In genomic region chr4:15729910-15730533, GRCh38 we compare ENCODE assay signal across 8 cellular contexts. TPM values are rescaled to one million over a fixed set of nuclear protein-coding genes. Genes with fewer than 3 reads are reported as not detected.
DNase-seq lines count a peak whose midpoint lies in the region; ATAC-seq, FAIRE-seq and TF ChIP-seq lines count a peak whose summit lies in the region.

No MANE protein-coding gene starts in this region.

- no TSS peak for BruUV-seq in PC-3 (replicated peaks; lab: Mats Ljungman, UMichigan)

- DNase-seq in CD8-positive, alpha-beta T cell: peak in 4 of 7 experiments; percentile 10 to 34 (median 16)
- DNase-seq in GM12892 (ENCODE audit: insufficient read length) (peak; percentile 13), PC-3 (peak; percentile 63), left lung (no peak), upper lobe of right lung (no peak), SHP77 (lab: John Stamatoyannopoulos, UW) (no peak)
- peak in 1 of 2 donors; percentile 19 for DNase-seq in central memory CD8-positive, alpha-beta T cell (ENCODE audit: low spot score in 2 of 2)

- no peak overlapping the region for H3K4me3 ChIP-seq in CD8-positive, alpha-beta T cell (ENCODE audit: low read depth, low read length)
- H3K4me3 ChIP-seq in PC-3 (ENCODE audit: low read length): no peak overlapping the region
- no peak overlapping the region for H3K4me3 ChIP-seq in left lung
- no peak overlapping the region for H3K4me3 ChIP-seq in upper lobe of right lung

- no peak for TF ChIP-seq POLR2A in GM12892 (IDR thresholded peaks at IDR 0.05; ENCODE audit: low read depth, low read length)

- no peak overlapping the region for H3K27ac Mint-ChIP-seq in CD8-positive, alpha-beta T cell
- H3K27ac Mint-ChIP-seq in central memory CD8-positive, alpha-beta T cell (ENCODE audit: low read depth): no peak overlapping the region

- peaks cover 20% of the 10 kb centered on the region for H3K4me1 Mint-ChIP-seq in CD8-positive, alpha-beta T cell (ENCODE audit: low read depth)
- H3K4me1 Mint-ChIP-seq in central memory CD8-positive, alpha-beta T cell: no peaks in the 10 kb centered on the region

- no peaks in the 10 kb centered on the region for H4K20me1 ChIP-seq in PC-3 (ENCODE audit: low read length)

- H3K27me3 ChIP-seq in CD8-positive, alpha-beta T cell (ENCODE audit: insufficient read depth, low read length): no peaks in the 10 kb centered on the region
- no peaks in the 10 kb centered on the region for H3K27me3 ChIP-seq in PC-3 (ENCODE audit: low read length)
- H3K27me3 ChIP-seq in left lung: no peaks in the 10 kb centered on the region
- H3K27me3 ChIP-seq in upper lobe of right lung: no peaks in the 10 kb centered on the region

- peak; percentile 70 for ATAC-seq in CD8-positive, alpha-beta T cell
- ATAC-seq in HG03439 (IDR thresholded peaks at IDR 0.05; ENCODE audit: unreplicated experiment) (peak; percentile 65), PC-3 (peak; percentile 62), left lung (peak; percentile 94), upper lobe of right lung (peak; percentile 89)
- peak; percentile 46 for ATAC-seq in central memory CD8-positive, alpha-beta T cell (replicated peaks; ENCODE audit: extremely low read depth, poor library complexity, severe bottlenecking)

- intact Hi-C loops in CD8-positive, alpha-beta T cell (cut with DNase I, micrococcal nuclease): loop anchor here (1.0 to 2.0 kb wide), 9 partner anchors 26 to 271 kb away; partner anchors contain the start of gene CD38 (in 1 of the 2)
- intact Hi-C loops in PC-3 (cut with micrococcal nuclease) (loop anchor here (5.0 kb wide), 1 partner anchor 77 kb away; no protein-coding TSS in a partner anchor), left lung (cut with DNase I) (no loop called here), upper lobe of right lung (cut with DNase I) (no loop called here)

- H3F3A ChIP-seq in PC-3 (ENCODE audit: low read length, unreplicated experiment): no peaks in the 10 kb centered on the region

- H3K4me2 ChIP-seq in PC-3 (ENCODE audit: low read length): no peak overlapping the region

- H3K9ac ChIP-seq in PC-3 (ENCODE audit: low read length): no peak overlapping the region

- TF ChIP-seq CTCF in CD8-positive, alpha-beta T cell (IDR thresholded peaks at IDR 0.05): peak; percentile 100
- TF ChIP-seq CTCF in PC-3 (conservative IDR thresholded peaks at IDR 0.05; ENCODE audit: low read depth, low read length) (peak; percentile 68), left lung (IDR thresholded peaks at IDR 0.05) (peak; percentile 83 to 89), upper lobe of right lung (IDR thresholded peaks at IDR 0.05) (peak; percentile 90)

- H3K4me1 ChIP-seq in CD8-positive, alpha-beta T cell (ENCODE audit: insufficient read depth, low read length): no peaks in the 10 kb centered on the region
- H3K4me1 ChIP-seq in PC-3 (ENCODE audit: insufficient read depth, low read length) (no peaks in the 10 kb centered on the region), left lung (no peaks in the 10 kb centered on the region), upper lobe of right lung (no peaks in the 10 kb centered on the region)

- no peak overlapping the region for H3K4me3 Mint-ChIP-seq in CD8-positive, alpha-beta T cell
- H3K4me3 Mint-ChIP-seq in central memory CD8-positive, alpha-beta T cell: no peak overlapping the region

- H3K36me3 ChIP-seq in CD8-positive, alpha-beta T cell (ENCODE audit: insufficient read depth, low read length): no peaks in the 10 kb centered on the region
- H3K36me3 ChIP-seq in PC-3 (ENCODE audit: low read depth, low read length) (no peaks in the 10 kb centered on the region), left lung (peaks cover 0 to 27% of the 10 kb centered on the region in 2 donors), upper lobe of right lung (no peaks in the 10 kb centered on the region)

- peak; percentile 80 for FAIRE-seq in GM12892 (lab: Jason Lieb, UNC)

- H2AFZ ChIP-seq in PC-3 (ENCODE audit: low read length): no peak overlapping the region

- CTCF ChIA-PET in CD8-positive, alpha-beta T cell (lab: Charles Lee): interaction anchor here (1.0 to 3.5 kb wide), 10 partner anchors 10 to 265 kb away, joined by 3 to 31 read pairs (median 4); no protein-coding TSS in a partner anchor
- CTCF ChIA-PET in PC-3 (lab: Charles Lee): no interaction called here

- H3K9me3 Mint-ChIP-seq in CD8-positive, alpha-beta T cell: no peaks in the 10 kb centered on the region
- H3K9me3 Mint-ChIP-seq in central memory CD8-positive, alpha-beta T cell: no peaks in the 10 kb centered on the region

- H3K79me2 ChIP-seq in PC-3 (ENCODE audit: low read length): no peaks in the 10 kb centered on the region

- no peaks in the 10 kb centered on the region for H3K9me3 ChIP-seq in CD8-positive, alpha-beta T cell (ENCODE audit: low read length)
- H3K9me3 ChIP-seq in PC-3 (ENCODE audit: low read length) (no peaks in the 10 kb centered on the region), left lung (no peaks in the 10 kb centered on the region), upper lobe of right lung (no peaks in the 10 kb centered on the region)

- no peaks in the 10 kb centered on the region for H3K36me3 Mint-ChIP-seq in CD8-positive, alpha-beta T cell
- peaks cover 2% of the 10 kb centered on the region for H3K36me3 Mint-ChIP-seq in central memory CD8-positive, alpha-beta T cell (ENCODE audit: insufficient read depth)

- H3K27me3 Mint-ChIP-seq in CD8-positive, alpha-beta T cell (ENCODE audit: low read depth): peaks cover 2% of the 10 kb centered on the region
- H3K27me3 Mint-ChIP-seq in central memory CD8-positive, alpha-beta T cell: peaks cover 4% of the 10 kb centered on the region

- no peak overlapping the region for H3K27ac ChIP-seq in CD8-positive, alpha-beta T cell (ENCODE audit: low read depth, low read length)
- H3K27ac ChIP-seq in PC-3 (ENCODE audit: low read length) (no peak overlapping the region), left lung (no peak overlapping the region), upper lobe of right lung (no peak overlapping the region)

- H3K9me2 ChIP-seq in PC-3 (replicated peaks; ENCODE audit: low read length): no peaks in the 10 kb centered on the region

- POLR2A ChIA-PET in CD8-positive, alpha-beta T cell (lab: Charles Lee): no interaction called here
- POLR2A ChIA-PET in PC-3 (lab: Charles Lee; ENCODE audit: unreplicated experiment): interaction anchor here (0.7 kb wide), 1 partner anchor 72 kb away, joined by 5 read pairs; no protein-coding TSS in a partner anchor

RNA-seq across cellular contexts. Expression of gene BST1, which starts 27.2 kb away (rescaled TPM):
- total RNA-seq in CD8-positive, alpha-beta T cell: under 1 TPM; 0.43 to 0.47 TPM
- not detected for polyA plus RNA-seq in GM12892 (2012; ENCODE audit: missing spikeins)
- total RNA-seq in PC-3 (2014; rRNA removed) (0.69 and 0.86 TPM in 2 replicates), left lung (10 to 100 TPM in 1 of 2 donors, 1 to 10 TPM in 1; 9.0 to 20.8 TPM), upper lobe of right lung (11.0 TPM)

RNA-seq across cellular contexts. Expression of gene CD38, which starts 48.1 kb away (rescaled TPM):
- total RNA-seq in CD8-positive, alpha-beta T cell: 1 to 10 TPM; 3.5 to 6.2 TPM
- polyA plus RNA-seq in GM12892 (2012; ENCODE audit: missing spikeins): 9.4 TPM
- total RNA-seq in PC-3 (2014; rRNA removed): not detected in 2 replicates
- total RNA-seq in left lung: 10 to 100 TPM; 21.0 to 38.4 TPM
- 2.4 TPM for total RNA-seq in upper lobe of right lung

RNA-seq across cellular contexts. Expression of gene FAM200B, which starts 48.4 kb away (rescaled TPM):
- 10 to 100 TPM; 14.8 to 17.1 TPM for total RNA-seq in CD8-positive, alpha-beta T cell
- polyA plus RNA-seq in GM12892 (2012; ENCODE audit: missing spikeins): 16.8 TPM
- total RNA-seq in PC-3 (2014; rRNA removed): 20.1 and 20.7 TPM in 2 replicates
- 10 to 100 TPM; 25.8 to 27.6 TPM for total RNA-seq in left lung
- total RNA-seq in upper lobe of right lung: 29.3 TPM

Comparison
In these comparisons a context has a peak if more than half of its experiments do, and no peak if none do; other contexts are left out.
1. DNase-seq: peak in CD8-positive, alpha-beta T cell (4 of 7), GM12892 (single experiment) and PC-3 (single experiment); none in left lung (0 of 2), upper lobe of right lung (single experiment) and SHP77 (0 of 2).
2. intact Hi-C loops: an anchor here in CD8-positive, alpha-beta T cell (1.0 to 2.0 kb wide) and PC-3 (5.0 kb wide); none called in left lung and upper lobe of right lung.
3. Peak in every context shown above with its lines, with median percentiles within 50 percentile points of each other: ATAC-seq and CTCF ChIP-seq.